ENCODE assay signal across 8 cellular contexts in genomic region chr11:133956650-133957633, GRCh38. TPM values are rescaled to one million over a fixed set of nuclear protein-coding genes. Genes with fewer than 3 reads are reported as not detected.
A peak's percentile ranks its signal among the peaks of the same experiment; 100 is the strongest.
DNase-seq lines count a peak whose midpoint lies in the region; ATAC-seq and TF ChIP-seq lines count a peak whose summit lies in the region.

TSS of gene IGSF9B (minus strand) at chr11:133956968. CDS start at chr11:133956754, 214 bp downstream.

- H3K9me3 ChIP-seq in CD8-positive, alpha-beta T cell (ENCODE audit: low read length), result no peaks in the 10 kb centered on the region
- H3K9me3 ChIP-seq in osteoblast (ENCODE audit: low read depth, low read length), result no peaks in the 10 kb centered on the region

- H3K4me1 ChIP-seq in CD8-positive, alpha-beta T cell (ENCODE audit: insufficient read depth, low read length), result peaks cover 29% of the 10 kb centered on the region
- H3K4me1 ChIP-seq in osteoblast (ENCODE audit: insufficient read depth, low read length), result no peaks in the 10 kb centered on the region

- peak within 1 kb of the TSS; percentile 90 for H3K4me3 Mint-ChIP-seq in CD8-positive, alpha-beta T cell

- H3K4me3 ChIP-seq in CD8-positive, alpha-beta T cell (ENCODE audit: low read depth, low read length), result peak within 1 kb of the TSS; percentile 67
- peak within 1 kb of the TSS; percentile 28 for H3K4me3 ChIP-seq in osteoblast (ENCODE audit: insufficient read depth, low read length)

- H3K27ac Mint-ChIP-seq in CD8-positive, alpha-beta T cell, result peak within 1 kb of the TSS; percentile 86

- peaks cover 40% of the 10 kb centered on the region for H3K4me1 Mint-ChIP-seq in CD8-positive, alpha-beta T cell (ENCODE audit: low read depth)

- CTCF ChIA-PET in CD8-positive, alpha-beta T cell (lab: Charles Lee), result interaction anchor here (1.1 to 3.9 kb wide), 4 partner anchors 10 to 84 kb away, joined by 4 to 16 read pairs (median 7); no protein-coding TSS in a partner anchor
- CTCF ChIA-PET in RWPE1 (lab: Yijun Ruan, JAX), result interaction anchor here (0.5 to 1.6 kb wide), 4 partner anchors 9 to 39 kb away, joined by 3 to 6 read pairs (median 4); no protein-coding TSS in a partner anchor

- POLR2A ChIA-PET in CD8-positive, alpha-beta T cell (lab: Charles Lee), result interaction anchor here (0.9 to 3.0 kb wide), 7 partner anchors 11 to 81 kb away, joined by 3 to 14 read pairs (median 5); no protein-coding TSS in a partner anchor
- POLR2A ChIA-PET in RWPE1 (lab: Yijun Ruan, JAX; ENCODE audit: low non-redundant PET), result no interaction called here

- TF ChIP-seq CTCF in CD8-positive, alpha-beta T cell (IDR thresholded peaks at IDR 0.05), result no peak
- TF ChIP-seq CTCF in RWPE1 (conservative IDR thresholded peaks at IDR 0.05; ENCODE audit: low read depth) (no peak), osteoblast (IDR thresholded peaks at IDR 0.05; ENCODE audit: extremely low read depth, low read depth, low read length) (no peak)

- peak; percentile 82 to 95 (median 89) for DNase-seq in CD8-positive, alpha-beta T cell
- DNase-seq in HT-29 (ENCODE audit: low spot score) (peak; percentile 94), RWPE1 (ENCODE audit: low spot score) (peak; percentile 98), globus pallidus (ENCODE audit: low spot score) (peak; percentile 75), osteoblast (ENCODE audit: insufficient read length, low spot score, missing footprints) (peak; percentile 99)
- peak; percentile 94 for DNase-seq in activated naive CD4-positive, alpha-beta T cell treated with anti-CD3 and anti-CD28 coated beads, Interleukin-2, amount 50 U/mL, for 16 hours

- no peaks in the 10 kb centered on the region for H3K79me2 ChIP-seq in osteoblast (ENCODE audit: insufficient read depth, low read length)

- H3K27me3 ChIP-seq in CD8-positive, alpha-beta T cell (ENCODE audit: insufficient read depth, low read length), result no peaks in the 10 kb centered on the region
- H3K27me3 ChIP-seq in osteoblast (ENCODE audit: insufficient read depth, low read length), result peaks cover 53% of the 10 kb centered on the region

- peak; percentile 93 for ATAC-seq in CD8-positive, alpha-beta T cell
- peak; percentile 99 for ATAC-seq in GM19467 (IDR thresholded peaks at IDR 0.05; ENCODE audit: unreplicated experiment)

- H3K27ac ChIP-seq in CD8-positive, alpha-beta T cell (ENCODE audit: low read depth, low read length), result peak within 1 kb of the TSS; percentile 62
- no peak within 1 kb of the TSS for H3K27ac ChIP-seq in RWPE1
- H3K27ac ChIP-seq in osteoblast (ENCODE audit: low read depth, low read length), result no peak within 1 kb of the TSS
- H3K27ac ChIP-seq in temporal lobe (ENCODE audit: low read depth, low read length), result peak within 1 kb of the TSS; percentile 27

- no peaks in the 10 kb centered on the region for H3K36me3 ChIP-seq in CD8-positive, alpha-beta T cell (ENCODE audit: insufficient read depth, low read length)
- H3K36me3 ChIP-seq in osteoblast (ENCODE audit: insufficient read depth, low read length), result no peaks in the 10 kb centered on the region

- H3K27me3 Mint-ChIP-seq in CD8-positive, alpha-beta T cell (ENCODE audit: low read depth), result peaks cover 8% of the 10 kb centered on the region

- no peak within 1 kb of the TSS for H2AFZ ChIP-seq in osteoblast (ENCODE audit: low read length)

- H3K36me3 Mint-ChIP-seq in CD8-positive, alpha-beta T cell, result peaks cover 2% of the 10 kb centered on the region

- no peaks in the 10 kb centered on the region for H4K20me1 ChIP-seq in osteoblast (ENCODE audit: insufficient read depth, low read length)

- H3K9me3 Mint-ChIP-seq in CD8-positive, alpha-beta T cell, result no peaks in the 10 kb centered on the region

- intact Hi-C loops in CD8-positive, alpha-beta T cell (cut with DNase I, micrococcal nuclease), result loop anchor here (1.0 to 10.0 kb wide), 10 partner anchors 10 to 375 kb away; partner anchors contain the start of genes ACAD8 (in 1 of the 2), GLB1L2 (in 1 of the 2), JAM3 (in 1 of the 2) and NCAPD3 (in 1 of the 2)

- H3K4me2 ChIP-seq in osteoblast (ENCODE audit: insufficient read depth, low read length), result peak within 1 kb of the TSS; percentile 36

RNA-seq across cellular contexts. Expression of gene IGSF9B, which starts in this region (rescaled TPM):
- 10 to 100 TPM; 10.1 to 11.6 TPM for total RNA-seq in CD8-positive, alpha-beta T cell
- total RNA-seq in HT-29 (2014; rRNA removed; shearing (Covaris generic)), result 5.6 TPM in 2 replicates
- total RNA-seq in osteoblast (under 0.01 and 0.36 TPM in 2 replicates), temporal lobe (6.9 TPM)

Comparison
In these comparisons a context has a peak if more than half of its experiments do, and no peak if none do; other contexts are left out.
1. Peak in DNase-seq, H3K4me3 ChIP-seq and H3K4me2 ChIP-seq in osteoblast; RNA of the gene not detected or under 1 TPM.
2. H3K27ac ChIP-seq: peak in CD8-positive, alpha-beta T cell (single experiment) and temporal lobe (single experiment); none in RWPE1 (single experiment) and osteoblast (single experiment).
3. Peak in every context shown above with its lines, with median percentiles within 50 percentile points of each other: DNase-seq.